ENCODE assay signal across 8 cellular contexts in the genomic region with DNA sequence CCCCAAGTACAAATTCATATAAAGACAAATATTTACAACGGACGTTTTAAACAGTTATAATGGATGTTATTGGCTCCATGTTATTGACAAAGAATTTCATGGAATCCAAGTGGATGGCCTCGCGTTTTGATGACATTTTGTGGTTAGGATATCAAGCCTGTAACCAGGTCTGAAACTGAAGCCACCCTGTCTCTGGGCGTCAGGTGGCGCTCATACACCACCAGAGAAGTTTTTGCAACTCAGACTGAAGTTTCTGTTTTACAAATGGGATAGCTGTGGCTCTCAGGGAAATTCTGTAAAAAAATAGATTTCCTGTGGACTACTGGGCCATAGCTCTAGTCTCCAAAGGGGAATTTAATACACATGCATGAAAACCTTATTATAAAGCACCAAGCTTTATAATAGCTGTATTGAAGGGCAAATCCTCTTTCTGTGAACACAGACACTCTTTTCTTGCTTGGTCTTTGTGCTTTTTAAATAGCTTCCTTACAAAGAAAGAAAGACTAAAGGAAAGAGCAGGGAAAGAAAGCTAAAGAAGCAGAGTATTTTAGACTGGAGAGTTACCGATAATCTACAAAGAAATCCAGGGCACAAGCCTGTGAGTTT.
A peak's percentile ranks its signal among the peaks of the same experiment; 100 is the strongest.
DNase-seq lines count a peak whose midpoint lies in the region; ATAC-seq and TF ChIP-seq lines count a peak whose summit lies in the region.

No MANE protein-coding gene starts in this region.

- peaks cover 19% of the 10 kb centered on the region for H3K27me3 Mint-ChIP-seq in activated naive CD4-positive, alpha-beta T cell treated with anti-CD3 and anti-CD28 coated beads, Interleukin-2, amount 10 ng/mL, durations not matched to agents 7 days and 5 days

- H3K27ac ChIP-seq in A673 (ENCODE audit: low read depth, low read length, poor library complexity, severe bottlenecking), result no peak overlapping the region

- TF ChIP-seq CTCF in A673 (conservative IDR thresholded peaks at IDR 0.05; ENCODE audit: low read depth, low read length) (peak; percentile 83), GM12864 (IDR thresholded peaks at IDR 0.05; ENCODE audit: low read depth, low read length, missing control alignments) (peak; percentile 75)

- intact Hi-C loops in A673 (cut with micrococcal nuclease; ENCODE audit: unreplicated experiment) (loop anchor here (1.0 to 10.0 kb wide), 3 partner anchors 200 to 540 kb away; no protein-coding TSS in a partner anchor), left cardiac atrium (cut with DNase I) (loop anchor here in 1 of 2 donors (2.0 to 5.0 kb wide), 2 partner anchors 228 to 538 kb away; no protein-coding TSS in a partner anchor), sciatic nerve (cut with DNase I) (no loop called here)

- no peaks in the 10 kb centered on the region for H3K36me3 Mint-ChIP-seq in activated naive CD4-positive, alpha-beta T cell treated with anti-CD3 and anti-CD28 coated beads, Interleukin-2, amount 10 ng/mL, durations not matched to agents 7 days and 5 days

- H3K9me3 ChIP-seq in A673 (ENCODE audit: low read depth, low read length, poor library complexity, severe bottlenecking), result no peaks in the 10 kb centered on the region

- ATAC-seq in HG02763 (IDR thresholded peaks at IDR 0.05; ENCODE audit: unreplicated experiment) (peak; percentile 62), left cardiac atrium (peak; percentile 58 to 78), sciatic nerve (peak; percentile 83)

- no TSS peak for BruUV-seq in A673 (replicated peaks; lab: Mats Ljungman, UMichigan)

- no peaks in the 10 kb centered on the region for H3K4me1 ChIP-seq in A673 (ENCODE audit: insufficient read depth, low read length, poor library complexity, severe bottlenecking)

- peaks cover 7% of the 10 kb centered on the region for H3K27me3 ChIP-seq in A673 (replicated peaks; ENCODE audit: insufficient read depth, low read depth, low read length, poor library complexity)

- H3K36me3 ChIP-seq in A673 (ENCODE audit: insufficient read depth, low read length, poor library complexity, severe bottlenecking), result no peaks in the 10 kb centered on the region

- no peak overlapping the region for H3K27ac Mint-ChIP-seq in activated naive CD4-positive, alpha-beta T cell treated with anti-CD3 and anti-CD28 coated beads, Interleukin-2, amount 10 ng/mL, durations not matched to agents 7 days and 5 days

- no peak overlapping the region for H3K4me3 Mint-ChIP-seq in activated naive CD4-positive, alpha-beta T cell treated with anti-CD3 and anti-CD28 coated beads, Interleukin-2, amount 10 ng/mL, durations not matched to agents 7 days and 5 days

- POLR2A ChIA-PET in A673 (lab: Charles Lee; ENCODE audit: low non-redundant PET), result interaction anchor here (0.7 kb wide), 1 partner anchor 134 kb away, joined by 3 read pairs; no protein-coding TSS in a partner anchor

- DNase-seq in A673 (ENCODE audit: low spot score) (peak; percentile 75), GM12864 (ENCODE audit: low read depth) (no peak), NCI-H1930 (lab: John Stamatoyannopoulos, UW) (peak; percentile 21 to 26), left cardiac atrium (peak; percentile 30), sciatic nerve (ENCODE audit: low spot score) (peak; percentile 61), DMS79 (lab: John Stamatoyannopoulos, UW) (no peak)
- peak; percentile 61 for DNase-seq in activated naive CD4-positive, alpha-beta T cell treated with anti-CD3 and anti-CD28 coated beads, Interleukin-2, amount 10 ng/mL, durations not matched to agents 7 days and 5 days

- CTCF ChIA-PET in A673 (lab: Charles Lee), result interaction anchor here (0.6 to 1.1 kb wide), 7 partner anchors 9 to 892 kb away, joined by 3 to 5 read pairs (median 3); no protein-coding TSS in a partner anchor
- CTCF ChIA-PET in activated naive CD4-positive, alpha-beta T cell treated with anti-CD3 and anti-CD28 coated beads, Interleukin-2, amount 10 ng/mL, durations not matched to agents 7 days and 5 days (lab: Charles Lee), result interaction anchor here (0.6 to 2.9 kb wide), 8 partner anchors 198 to 542 kb away, joined by 3 to 30 read pairs (median 4); no protein-coding TSS in a partner anchor

- H3K9me3 Mint-ChIP-seq in activated naive CD4-positive, alpha-beta T cell treated with anti-CD3 and anti-CD28 coated beads, Interleukin-2, amount 10 ng/mL, durations not matched to agents 7 days and 5 days, result no peaks in the 10 kb centered on the region

- no peaks in the 10 kb centered on the region for H3K4me1 Mint-ChIP-seq in activated naive CD4-positive, alpha-beta T cell treated with anti-CD3 and anti-CD28 coated beads, Interleukin-2, amount 10 ng/mL, durations not matched to agents 7 days and 5 days

- H3K4me3 ChIP-seq in A673 (ENCODE audit: low read depth, low read length, poor library complexity, severe bottlenecking) (no peak overlapping the region), GM12864 (ENCODE audit: low read depth, low read length) (no peak overlapping the region)

Comparison
In these comparisons a context has a peak if more than half of its experiments do, and no peak if none do; other contexts are left out.
1. DNase-seq: peak in A673 (single experiment), NCI-H1930 (2 of 2), activated naive CD4-positive, alpha-beta T cell treated with anti-CD3 and anti-CD28 coated beads, Interleukin-2, amount 10 ng/mL, durations not matched to agents 7 days and 5 days (single experiment), left cardiac atrium (single experiment) and sciatic nerve (single experiment); none in GM12864 (single experiment) and DMS79 (single experiment).
2. Peak in every context shown above with its lines, with median percentiles within 50 percentile points of each other: ATAC-seq.